In the genomic region with DNA sequence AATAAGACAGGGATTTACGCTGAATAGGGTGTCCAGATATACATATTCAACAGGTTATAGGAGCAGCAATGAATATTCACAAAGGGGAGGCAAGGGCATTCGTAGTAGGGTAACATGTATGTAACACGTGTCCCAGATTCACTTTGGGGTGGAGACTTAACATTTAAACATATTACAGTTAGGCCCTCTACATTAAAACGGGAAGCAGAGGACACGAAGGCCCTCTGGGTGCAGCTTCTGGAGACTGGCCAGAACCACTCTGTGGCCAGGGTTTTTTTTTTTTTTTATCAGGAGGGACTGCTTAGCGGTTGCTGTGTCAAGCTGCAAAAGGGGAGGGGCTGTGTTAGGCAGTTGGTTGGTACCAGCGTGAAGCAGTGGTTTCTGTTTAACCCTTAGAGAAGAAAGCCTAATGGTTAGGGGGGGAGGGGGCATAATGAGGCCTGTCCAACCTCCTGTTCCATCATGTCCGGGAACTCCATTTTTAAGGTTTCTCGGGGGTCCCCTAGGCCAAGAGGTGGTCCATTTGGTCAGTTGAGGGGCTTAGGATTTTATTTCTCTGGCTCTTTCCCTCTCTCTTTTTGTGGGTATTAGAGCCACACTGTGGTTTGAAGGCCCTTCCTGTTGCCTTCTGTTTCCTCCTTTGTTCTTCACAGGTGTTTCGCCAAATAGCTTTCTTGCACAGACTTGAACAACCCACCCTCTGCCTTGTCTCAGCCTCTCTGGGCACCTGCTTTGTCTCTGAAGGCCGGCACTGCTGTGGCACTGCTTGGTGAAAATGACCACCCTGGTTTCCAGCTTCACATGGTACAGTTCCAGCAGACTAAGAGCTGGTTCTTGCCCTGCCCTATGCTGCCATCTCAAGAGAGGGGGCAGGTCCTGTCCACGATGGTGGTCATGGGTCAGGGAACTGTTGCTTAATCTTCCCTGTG, we compare ENCODE assay signal across 10 cellular contexts. TPM values are rescaled to one million over a fixed set of nuclear protein-coding genes. Genes with fewer than 3 reads are reported as not detected.
DNase-seq lines count a peak whose midpoint lies in the region; ATAC-seq and TF ChIP-seq lines count a peak whose summit lies in the region.
"Had no signal": no experiment of that assay in that cellular context is flagged by ENCODE, and none has a peak within 500 bp of the region (broad histone marks: within the 10 kb centered on the region; RNA-seq: fewer than 3 reads in every experiment).

No MANE protein-coding gene starts in this region.

- H3K27ac Mint-ChIP-seq in activated CD8-positive, alpha-beta T cell treated with anti-CD3 and anti-CD28 coated beads, Interleukin-2, amount 10 ng/mL, durations not matched to agents 7 days and 5 days = peak overlapping the region; percentile 78

- peak overlapping the region; percentile 94 for H3K27ac ChIP-seq in MM.1S (ENCODE audit: low read length)
- peak overlapping the region; percentile 15 for H3K27ac ChIP-seq in urinary bladder (ENCODE audit: low read depth)

- POLR2A ChIA-PET in activated CD8-positive, alpha-beta T cell treated with anti-CD3 and anti-CD28 coated beads, Interleukin-2, amount 10 ng/mL, durations not matched to agents 7 days and 5 days (lab: Charles Lee) = interaction anchor here (0.6 to 1.8 kb wide), 7 partner anchors 11 to 99 kb away, joined by 3 to 9 read pairs (median 3); partner anchors contain the start of gene PRF1

- H4K20me1 ChIP-seq in MM.1S (ENCODE audit: insufficient read depth, low read length) = no peaks in the 10 kb centered on the region

- peak overlapping the region; percentile 39 for H3K4me3 Mint-ChIP-seq in activated CD8-positive, alpha-beta T cell treated with anti-CD3 and anti-CD28 coated beads, Interleukin-2, amount 10 ng/mL, durations not matched to agents 7 days and 5 days

- 42% methylated on average over 12 of the region's 12 CpGs for WGBS in urinary bladder

- CTCF ChIA-PET in activated CD8-positive, alpha-beta T cell treated with anti-CD3 and anti-CD28 coated beads, Interleukin-2, amount 10 ng/mL, durations not matched to agents 7 days and 5 days (lab: Charles Lee) = interaction anchor here (0.5 to 6.1 kb wide), 8 partner anchors 8 to 44 kb away, joined by 3 to 63 read pairs (median 3); partner anchors contain the start of gene PRF1

- H3K9ac ChIP-seq in MM.1S (ENCODE audit: low read length) = peak overlapping the region; percentile 56

- H3K27me3 ChIP-seq in MM.1S (replicated peaks; ENCODE audit: insufficient read depth, low read length) = no peaks in the 10 kb centered on the region

- H3K36me3 Mint-ChIP-seq in activated CD8-positive, alpha-beta T cell treated with anti-CD3 and anti-CD28 coated beads, Interleukin-2, amount 10 ng/mL, durations not matched to agents 7 days and 5 days (ENCODE audit: low read depth) = no peaks in the 10 kb centered on the region

- H3F3A ChIP-seq in MM.1S (ENCODE audit: insufficient read depth, low read length) = peaks cover 69% of the 10 kb centered on the region

- H3K36me3 ChIP-seq in MM.1S (replicated peaks; ENCODE audit: insufficient read depth, low read length) (no peaks in the 10 kb centered on the region), urinary bladder (ENCODE audit: insufficient read depth) (no peaks in the 10 kb centered on the region)

- H2AFZ ChIP-seq in MM.1S (ENCODE audit: low read length) = peak overlapping the region; percentile 57; the same call in 1 of the 2 replicates

- peaks cover 78% of the 10 kb centered on the region for H3K4me1 Mint-ChIP-seq in activated CD8-positive, alpha-beta T cell treated with anti-CD3 and anti-CD28 coated beads, Interleukin-2, amount 10 ng/mL, durations not matched to agents 7 days and 5 days (ENCODE audit: low read depth)

- no peaks in the 10 kb centered on the region for H3K79me2 ChIP-seq in MM.1S (ENCODE audit: low read length)

- ATAC-seq in activated CD8-positive, alpha-beta T cell treated with anti-CD3 and anti-CD28 coated beads, Interleukin-2, amount 10 ng/mL, durations not matched to agents 7 days and 5 days = peak; percentile 4

- H3K9me3 ChIP-seq in MM.1S (replicated peaks; ENCODE audit: insufficient read depth, low read length) = no peaks in the 10 kb centered on the region

- H3K27me3 Mint-ChIP-seq in activated CD8-positive, alpha-beta T cell treated with anti-CD3 and anti-CD28 coated beads, Interleukin-2, amount 10 ng/mL, durations not matched to agents 7 days and 5 days (ENCODE audit: low read depth) = no peaks in the 10 kb centered on the region

- no peak for TF ChIP-seq CTCF in MM.1S (IDR thresholded peaks at IDR 0.05; ENCODE audit: low read length)

- peaks cover under 1% of the 10 kb centered on the region for H3K9me3 Mint-ChIP-seq in activated CD8-positive, alpha-beta T cell treated with anti-CD3 and anti-CD28 coated beads, Interleukin-2, amount 10 ng/mL, durations not matched to agents 7 days and 5 days (ENCODE audit: insufficient read depth)

- H3K4me1 ChIP-seq in MM.1S (ENCODE audit: low read length) (peaks cover 63% of the 10 kb centered on the region), urinary bladder (ENCODE audit: insufficient read depth) (no peaks in the 10 kb centered on the region)

- H3K9me2 ChIP-seq in MM.1S (replicated peaks; ENCODE audit: insufficient read depth, low read length) = no peaks in the 10 kb centered on the region

- H3K4me2 ChIP-seq in MM.1S (ENCODE audit: low read depth, low read length) = peak overlapping the region; percentile 64

- H3K4me3 ChIP-seq in MM.1S (ENCODE audit: low read length) = peak overlapping the region; percentile 18
- H3K4me3 ChIP-seq in urinary bladder (ENCODE audit: low read depth, low read length) = no peak overlapping the region

- peak; percentile 37 for DNase-seq in stimulated activated CD4-positive, alpha-beta T cell treated with anti-CD3 and anti-CD28 coated beads, Interleukin-15, amount 100 ng/mL, for 24 hours
- no peak for DNase-seq in stimulated activated CD4-positive, alpha-beta T cell treated with anti-CD3 and anti-CD28 coated beads, Interleukin-2, amount 100 ng/mL, for 48 hours
- peak; percentile 16 for DNase-seq in HCEC 1CT
- DNase-seq in MM.1S = peak; percentile 95
- peak; percentile 70 for DNase-seq in activated CD8-positive, alpha-beta T cell treated with anti-CD3 and anti-CD28 coated beads, Interleukin-2, amount 10 ng/mL, durations not matched to agents 7 days and 5 days
- DNase-seq in kidney glomerular epithelial cell (lab: John Stamatoyannopoulos, UW) = peak; percentile 35
- no peak for DNase-seq in ureter (ENCODE audit: low spot score)

RNA-seq across cellular contexts. Expression of gene PRF1, which starts 26.4 kb away (rescaled TPM):
- 100 to 1,000 TPM; 265 to 272 TPM for total RNA-seq in activated CD8-positive, alpha-beta T cell treated with anti-CD3 and anti-CD28 coated beads, Interleukin-2, amount 10 ng/mL, durations not matched to agents 7 days and 5 days
- total RNA-seq in urinary bladder (0.90 TPM), ureter (4.1 TPM)
- polyA plus RNA-seq in urinary bladder = 1.3 TPM
- total RNA-seq: endothelial cell of umbilical vein, H1 had no signal
- polyA plus RNA-seq: endothelial cell of umbilical vein had no signal

Comparison
In these comparisons a context has a peak if more than half of its experiments do, and no peak if none do; other contexts are left out.
1. DNase-seq: peak in stimulated activated CD4-positive, alpha-beta T cell treated with anti-CD3 and anti-CD28 coated beads, Interleukin-15, amount 100 ng/mL, for 24 hours (single experiment), HCEC 1CT (single experiment), MM.1S (single experiment), activated CD8-positive, alpha-beta T cell treated with anti-CD3 and anti-CD28 coated beads, Interleukin-2, amount 10 ng/mL, durations not matched to agents 7 days and 5 days (single experiment) and kidney glomerular epithelial cell (single experiment); none in stimulated activated CD4-positive, alpha-beta T cell treated with anti-CD3 and anti-CD28 coated beads, Interleukin-2, amount 100 ng/mL, for 48 hours (0 of 2) and ureter (single experiment).
2. RNA of gene PRF1, which starts 26.4 kb away (total RNA-seq): 265 to 272 TPM in activated CD8-positive, alpha-beta T cell treated with anti-CD3 and anti-CD28 coated beads, Interleukin-2, amount 10 ng/mL, durations not matched to agents 7 days and 5 days; 4.1 TPM in ureter (single experiment) and 0.90 TPM in urinary bladder (single experiment); every median in the first group is over 10 times any median in the second.